Comparison of ENCODE assay signal across 1 cellular context in the genomic region with DNA sequence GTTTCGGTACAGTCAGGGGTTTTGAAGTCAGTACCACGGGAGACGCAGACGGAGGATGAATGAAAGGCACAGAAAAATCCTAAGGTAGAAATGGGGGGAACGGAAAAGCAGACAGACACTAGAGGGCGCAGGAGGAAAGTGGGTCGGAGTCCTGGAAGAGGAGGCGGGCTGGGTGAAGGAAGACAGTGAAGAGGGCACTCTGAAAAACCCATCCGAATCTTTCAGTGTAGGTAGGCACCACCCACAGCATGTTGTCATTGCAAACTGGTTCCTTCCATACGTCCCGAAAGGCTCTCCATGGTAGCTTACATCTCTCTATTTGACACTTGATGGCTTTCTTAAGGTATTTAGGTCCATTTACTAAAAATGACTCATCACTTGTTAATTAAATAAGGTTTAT.
TF ChIP-seq lines count a peak whose summit lies in the region.

No MANE protein-coding gene starts in this region.

TF ChIP-seq in SK-N-SH treated with all-trans-retinoic acid at 6 μM for 48 hours, 23 proteins besides CTCF, POLR2A, EP300 and RAD21 (continued from another document):
- TF ChIP-seq, protein P1, sequence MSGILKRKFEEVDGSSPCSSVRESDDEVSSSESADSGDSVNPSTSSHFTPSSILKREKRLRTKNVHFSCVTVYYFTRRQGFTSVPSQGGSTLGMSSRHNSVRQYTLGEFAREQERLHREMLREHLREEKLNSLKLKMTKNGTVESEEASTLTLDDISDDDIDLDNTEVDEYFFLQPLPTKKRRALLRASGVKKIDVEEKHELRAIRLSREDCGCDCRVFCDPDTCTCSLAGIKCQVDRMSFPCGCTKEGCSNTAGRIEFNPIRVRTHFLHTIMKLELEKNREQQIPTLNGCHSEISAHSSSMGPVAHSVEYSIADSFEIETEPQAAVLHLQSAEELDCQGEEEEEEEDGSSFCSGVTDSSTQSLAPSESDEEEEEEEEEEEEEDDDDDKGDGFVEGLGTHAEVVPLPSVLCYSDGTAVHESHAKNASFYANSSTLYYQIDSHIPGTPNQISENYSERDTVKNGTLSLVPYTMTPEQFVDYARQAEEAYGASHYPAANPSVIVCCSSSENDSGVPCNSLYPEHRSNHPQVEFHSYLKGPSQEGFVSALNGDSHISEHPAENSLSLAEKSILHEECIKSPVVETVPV (CRISPR knock-in tag; IDR thresholded peaks at IDR 0.05): no peak
- TF ChIP-seq ESRRG (CRISPR knock-in tag; IDR thresholded peaks at IDR 0.05) (no peak), ZNF70 (CRISPR knock-in tag; IDR thresholded peaks at IDR 0.05) (no peak), SNAI2 (CRISPR knock-in tag; IDR thresholded peaks at IDR 0.05) (no peak), ISL1 (CRISPR knock-in tag; IDR thresholded peaks at IDR 0.05) (no peak), RARB (CRISPR knock-in tag; IDR thresholded peaks at IDR 0.05) (no peak), ZNF565 (CRISPR knock-in tag; conservative IDR thresholded peaks at IDR 0.05; ENCODE audit: low read depth) (no peak)
- TF ChIP-seq, protein P2, sequence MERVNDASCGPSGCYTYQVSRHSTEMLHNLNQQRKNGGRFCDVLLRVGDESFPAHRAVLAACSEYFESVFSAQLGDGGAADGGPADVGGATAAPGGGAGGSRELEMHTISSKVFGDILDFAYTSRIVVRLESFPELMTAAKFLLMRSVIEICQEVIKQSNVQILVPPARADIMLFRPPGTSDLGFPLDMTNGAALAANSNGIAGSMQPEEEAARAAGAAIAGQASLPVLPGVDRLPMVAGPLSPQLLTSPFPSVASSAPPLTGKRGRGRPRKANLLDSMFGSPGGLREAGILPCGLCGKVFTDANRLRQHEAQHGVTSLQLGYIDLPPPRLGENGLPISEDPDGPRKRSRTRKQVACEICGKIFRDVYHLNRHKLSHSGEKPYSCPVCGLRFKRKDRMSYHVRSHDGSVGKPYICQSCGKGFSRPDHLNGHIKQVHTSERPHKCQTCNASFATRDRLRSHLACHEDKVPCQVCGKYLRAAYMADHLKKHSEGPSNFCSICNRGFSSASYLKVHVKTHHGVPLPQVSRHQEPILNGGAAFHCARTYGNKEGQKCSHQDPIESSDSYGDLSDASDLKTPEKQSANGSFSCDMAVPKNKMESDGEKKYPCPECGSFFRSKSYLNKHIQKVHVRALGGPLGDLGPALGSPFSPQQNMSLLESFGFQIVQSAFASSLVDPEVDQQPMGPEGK (CRISPR knock-in tag; IDR thresholded peaks at IDR 0.05; ENCODE audit: borderline replicate concordance): no peak
